11 cellular contexts compared by ENCODE assay signal in the genomic region with DNA sequence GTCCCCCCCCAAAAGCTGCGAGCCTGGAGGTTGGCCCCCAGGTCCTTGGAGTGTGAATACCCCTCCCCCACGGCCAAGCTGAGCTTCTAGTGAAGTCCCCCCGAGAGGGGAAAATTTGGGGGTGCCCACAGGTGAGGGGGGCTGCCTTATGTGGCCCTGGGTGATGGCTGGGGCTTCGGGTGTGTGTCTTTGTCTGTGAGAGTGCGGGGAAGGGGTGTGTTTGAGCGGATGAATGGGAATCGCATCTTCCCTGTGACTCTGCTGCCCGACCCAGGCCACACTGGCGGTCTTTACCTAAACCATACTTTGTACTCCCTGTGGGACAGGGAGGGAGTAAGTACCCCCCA. TPM values are rescaled to one million over a fixed set of nuclear protein-coding genes. Genes with fewer than 3 reads are reported as not detected.
A peak's percentile ranks its signal among the peaks of the same experiment; 100 is the strongest.
DNase-seq lines count a peak whose midpoint lies in the region; ATAC-seq, FAIRE-seq and TF ChIP-seq lines count a peak whose summit lies in the region.
"Had no signal": no experiment of that assay in that cellular context is flagged by ENCODE, and none has a peak within 500 bp of the region (broad histone marks: within the 10 kb centered on the region; RNA-seq: fewer than 3 reads in every experiment).

No MANE protein-coding gene starts in this region.

- H3K4me1 Mint-ChIP-seq in activated naive CD8-positive, alpha-beta T cell treated with anti-CD3 and anti-CD28 coated beads, Interleukin-2, amount 50 U/mL, for 24 hours, result peaks cover 60% of the 10 kb centered on the region
- peaks cover 12 to 23% (median 16%) of the 10 kb centered on the region in 3 donors for H3K4me1 Mint-ChIP-seq in naive B cell

- H3K4me2 ChIP-seq in A549, result peak overlapping the region; percentile 100

- H3K27ac ChIP-seq in A549, result peak overlapping the region in 1 of 2 experiments; percentile 87; a peak in 2 of 6 replicates
- H3K27ac ChIP-seq: SJCRH30, testis had no signal

- ATAC-seq in A549 (no peak), naive B cell (ENCODE audit: low read depth in 2 of 2) (no peak)
- no peak for ATAC-seq in activated naive CD8-positive, alpha-beta T cell treated with anti-CD3 and anti-CD28 coated beads, Interleukin-2, amount 50 U/mL, for 24 hours

- H3K27me3 ChIP-seq in H7 (ENCODE audit: control insufficient read depth, insufficient read depth, low read length), result no peaks in the 10 kb centered on the region
- H3K27me3 ChIP-seq: SJCRH30, testis had no signal

- H3K36me3 ChIP-seq in H7 (replicated peaks; ENCODE audit: control insufficient read depth, insufficient read depth, low read length), result peaks cover 9% of the 10 kb centered on the region
- H3K36me3 ChIP-seq: SJCRH30 had no signal

- FAIRE-seq in A549 (lab: Jason Lieb, UNC), result no peak
- FAIRE-seq: kidney had no signal

- no peak overlapping the region for H3K27ac Mint-ChIP-seq in activated naive CD8-positive, alpha-beta T cell treated with anti-CD3 and anti-CD28 coated beads, Interleukin-2, amount 50 U/mL, for 24 hours
- H3K27ac Mint-ChIP-seq in naive B cell, result no peak overlapping the region

- no peaks in the 10 kb centered on the region for H3K36me3 Mint-ChIP-seq in activated naive CD8-positive, alpha-beta T cell treated with anti-CD3 and anti-CD28 coated beads, Interleukin-2, amount 50 U/mL, for 24 hours (ENCODE audit: low read depth)
- no peaks in the 10 kb centered on the region for H3K36me3 Mint-ChIP-seq in naive B cell

- TF ChIP-seq EP300 in A549 (IDR thresholded peaks at IDR 0.05), result no peak

- TF ChIP-seq POLR2A in A549 (IDR thresholded peaks at IDR 0.05; ENCODE audit: low read length), result no peak

- DNase-seq in A549 (ENCODE audit: low read depth in 1 of 2, low spot score in 1 of 2), result no peak
- DNase-seq in H7, result peak; percentile 64
- DNase-seq in activated naive CD8-positive, alpha-beta T cell treated with anti-CD3 and anti-CD28 coated beads, Interleukin-2, amount 50 U/mL, for 24 hours, result no peak
- DNase-seq in naive B cell, result no peak
- no peak for DNase-seq in dedifferentiated amniotic fluid mesenchymal stem cell (ENCODE audit: extremely low spot score)
- no peak for DNase-seq in pons (ENCODE audit: low spot score)
- DNase-seq in NCI-H2227 treated with DMSO at 0.1 percent for 48 hours (lab: John Stamatoyannopoulos, UW), result no peak
- DNase-seq in OCI-M1 (lab: John Stamatoyannopoulos, UW), result no peak
- DNase-seq: SJCRH30, testis had no signal

- H3K4me3 ChIP-seq in A549 (peak overlapping the region; percentile 89; the same call in 2 of the 3 replicates), H7 (ENCODE audit: insufficient read depth, low read depth, low read length) (peak overlapping the region; percentile 85)

- CTCF ChIA-PET in A549 (lab: Yijun Ruan, JAX), result interaction anchor here (32.1 to 42.1 kb wide), 2 partner anchors 1 to 13 kb away, joined by 864 read pairs; partner anchors contain the start of gene SBK1

- TF ChIP-seq CTCF in A549 (IDR thresholded peaks at IDR 0.05), result no peak

- POLR2A ChIA-PET in A549 (lab: Yijun Ruan, JAX), result no interaction called here

- H3K27me3 Mint-ChIP-seq in activated naive CD8-positive, alpha-beta T cell treated with anti-CD3 and anti-CD28 coated beads, Interleukin-2, amount 50 U/mL, for 24 hours, result no peaks in the 10 kb centered on the region
- peaks cover 4 to 16% (median 13%) of the 10 kb centered on the region in 3 donors for H3K27me3 Mint-ChIP-seq in naive B cell

- peak overlapping the region; percentile 74 for H3K4me3 Mint-ChIP-seq in activated naive CD8-positive, alpha-beta T cell treated with anti-CD3 and anti-CD28 coated beads, Interleukin-2, amount 50 U/mL, for 24 hours
- H3K4me3 Mint-ChIP-seq in naive B cell, result peak overlapping the region; percentile 47 to 87 (median 72)

- no peaks in the 10 kb centered on the region for H3K9me3 Mint-ChIP-seq in activated naive CD8-positive, alpha-beta T cell treated with anti-CD3 and anti-CD28 coated beads, Interleukin-2, amount 50 U/mL, for 24 hours
- no peaks in the 10 kb centered on the region for H3K9me3 Mint-ChIP-seq in naive B cell

- H3K9me3 ChIP-seq in A549, result no peaks in the 10 kb centered on the region
- H3K9me3 ChIP-seq: SJCRH30, testis had no signal

- 48% methylated on average over 4 of the region's 9 CpGs for WGBS in A549 (ENCODE audit: missing lambda C conversion rate)

- no peak for TF ChIP-seq RAD21 in A549 (conservative IDR thresholded peaks at IDR 0.05 in 1 of 2, IDR thresholded peaks at IDR 0.05 in 1 of 2)

- H3K4me1 ChIP-seq in A549, result peaks cover 13% of the 10 kb centered on the region
- H3K4me1 ChIP-seq: SJCRH30 had no signal

TF ChIP-seq in A549, 52 proteins besides CTCF, POLR2A, EP300 and RAD21:
- TF ChIP-seq E2F6 (IDR thresholded peaks at IDR 0.05; ENCODE audit: borderline replicate concordance, low read depth) (no peak), EHF (CRISPR knock-in tag; IDR thresholded peaks at IDR 0.05) (no peak), HES2 (IDR thresholded peaks at IDR 0.05) (no peak), JUN (IDR thresholded peaks at IDR 0.05) (no peak), POLR2AphosphoS2 (conservative IDR thresholded peaks at IDR 0.05; ENCODE audit: low read length) (no peak), ZFP36 (IDR thresholded peaks at IDR 0.05; ENCODE audit: borderline replicate concordance, partially characterized antibody) (no peak), NPAS2 (CRISPR knock-in tag; IDR thresholded peaks at IDR 0.05; ENCODE audit: borderline replicate concordance) (no peak), CHD2 (IDR thresholded peaks at IDR 0.05; ENCODE audit: low read length, partially characterized antibody) (no peak), MAFK (IDR thresholded peaks at IDR 0.05; ENCODE audit: partially characterized antibody) (no peak), SREBF2 (IDR thresholded peaks at IDR 0.05) (no peak), NFE2L2 (conservative IDR thresholded peaks at IDR 0.05; ENCODE audit: low read length) (no peak), USF2 (IDR thresholded peaks at IDR 0.05) (no peak), PBX3 (IDR thresholded peaks at IDR 0.05) (no peak), SMC3 (IDR thresholded peaks at IDR 0.05) (no peak), ZC3H11A (IDR thresholded peaks at IDR 0.05) (no peak), ELK1 (IDR thresholded peaks at IDR 0.05; ENCODE audit: low read depth, low read length) (no peak)
TF ChIP-seq in A549: peak in this region for 0.

RNA-seq across cellular contexts. Expression of gene SBK1, which starts 1.2 kb away (rescaled TPM):
- polyA plus RNA-seq in A549 (2011; rRNA removed), result 0.13 and 0.20 TPM in 2 replicates
- polyA plus RNA-seq in A549 (2012; cell fraction: cytosol; rRNA removed), result 0.16 and 0.29 TPM in 2 replicates
- 0.39 and 0.44 TPM in 2 replicates for polyA plus RNA-seq in A549 (2012; cell fraction: nucleus; rRNA removed)
- polyA plus RNA-seq in A549 (2017; fragmentation: RNase III; extraction: RNeasy Plus Mini Kit Qiagen cat#74134 plus additional on column Dnase treatment), result 0.28 to 0.45 TPM (median 0.43 TPM) in 3 replicates
- polyA minus RNA-seq in A549 (2011; rRNA and poly(A)+ RNA removed), result 0.24 and 0.33 TPM in 2 replicates
- total RNA-seq in H7 (2014; rRNA removed; shearing (Covaris generic)), result 23.6 and 26.0 TPM in 2 replicates
- under 1 TPM; 0.19 to 0.76 (median 0.41) TPM for polyA plus RNA-seq in naive B cell (ENCODE audit: low read depth in 6 of 6)
